Comparison of ENCODE assay signal across 9 cellular contexts in the genomic region with DNA sequence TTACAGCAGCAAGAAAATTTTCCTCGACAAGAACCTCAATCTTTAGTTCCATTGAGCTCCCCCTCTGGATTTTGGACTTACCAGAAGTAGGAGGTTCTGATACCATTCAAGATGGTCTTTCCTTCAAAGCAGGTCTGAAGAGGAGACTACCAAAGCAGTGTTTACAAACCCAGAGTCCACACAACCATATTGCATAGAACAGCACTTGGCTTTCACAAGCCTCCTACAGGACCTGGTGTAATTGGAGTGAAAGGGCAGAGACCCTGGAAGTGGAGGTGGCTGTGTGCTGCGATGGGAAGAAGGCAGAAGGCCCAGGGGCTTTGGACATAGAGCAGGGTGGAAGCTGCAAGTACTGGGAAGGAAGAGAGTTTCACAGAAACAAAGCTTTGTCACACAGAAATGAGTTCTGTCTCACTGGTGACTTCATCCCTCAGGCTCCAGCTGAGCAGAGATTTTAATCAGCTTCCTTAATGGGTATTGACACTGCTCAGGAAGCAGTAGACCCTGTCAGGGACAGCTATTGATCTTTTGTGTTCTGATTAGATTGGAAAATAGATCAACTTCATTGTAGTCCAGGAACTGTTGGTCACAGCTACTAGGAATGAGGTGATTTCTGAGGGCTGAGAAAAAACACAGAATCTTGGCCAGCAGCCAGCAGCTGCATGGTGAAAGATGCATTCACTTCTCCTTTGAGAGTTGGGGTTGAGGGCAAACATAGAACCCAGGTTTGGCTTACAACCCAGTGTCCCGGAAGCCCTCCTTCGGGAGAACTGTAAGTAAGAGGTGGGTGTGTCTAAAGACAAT.
A peak's percentile ranks its signal among the peaks of the same experiment; 100 is the strongest.
DNase-seq lines count a peak whose midpoint lies in the region; ATAC-seq and TF ChIP-seq lines count a peak whose summit lies in the region.
"Had no signal": no experiment of that assay in that cellular context is flagged by ENCODE, and none has a peak within 500 bp of the region (broad histone marks: within the 10 kb centered on the region; RNA-seq: fewer than 3 reads in every experiment).

No MANE protein-coding gene starts in this region.

- no peak overlapping the region for H3K4me3 Mint-ChIP-seq in effector memory CD8-positive, alpha-beta T cell

- peaks cover 5% of the 10 kb centered on the region for H3K36me3 Mint-ChIP-seq in effector memory CD8-positive, alpha-beta T cell (ENCODE audit: insufficient read depth)

- H3K27ac ChIP-seq in mesodermal cell (ENCODE audit: low read depth, low read length, severe bottlenecking): peak overlapping the region; percentile 98

- intact Hi-C loops in posterior vena cava (cut with DNase I): no loop called here

- no peaks in the 10 kb centered on the region for H3K9me3 Mint-ChIP-seq in effector memory CD8-positive, alpha-beta T cell

- DNase-seq in AG20443 (ENCODE audit: low spot score) (peak; percentile 24), KBM-7 (peak; percentile 26), astrocyte of the spinal cord (ENCODE audit: low read depth, low spot score) (peak; percentile 63), NCI-H748 treated with DMSO at 0.1 percent for 48 hours (lab: John Stamatoyannopoulos, UW) (no peak), posterior vena cava (ENCODE audit: low spot score) (no peak)
- no peak for DNase-seq in effector memory CD8-positive, alpha-beta T cell

- H3K4me3 ChIP-seq in astrocyte of the spinal cord (ENCODE audit: low read depth, low read length): no peak overlapping the region
- H3K4me3 ChIP-seq in mesodermal cell (ENCODE audit: extremely low read depth, insufficient read depth, low read length, poor library complexity, severe bottlenecking): no peak overlapping the region

- no peaks in the 10 kb centered on the region for H3K27me3 Mint-ChIP-seq in effector memory CD8-positive, alpha-beta T cell

- 60% methylated on average over 1 of the region's 4 CpGs; no CpG with 5 or more reads in 1 of the 2 experiments for WGBS in mesodermal cell (ENCODE audit: insufficient coverage in 2 of 2), 2 experiments

- ATAC-seq in effector memory CD8-positive, alpha-beta T cell (replicated peaks): no peak
- ATAC-seq in HG03039 (IDR thresholded peaks at IDR 0.05; ENCODE audit: unreplicated experiment): no peak
- ATAC-seq: left colon had no signal

- no peaks in the 10 kb centered on the region for H3K9me3 ChIP-seq in mesodermal cell (ENCODE audit: control insufficient read depth, low read length)

- H3K27ac Mint-ChIP-seq in effector memory CD8-positive, alpha-beta T cell: peak overlapping the region in 1 of 2 donors; percentile 76

- in situ Hi-C loops in KBM-7 (cut with MboI; ENCODE audit: low pct_unique_long_range_greater_than_20kb, low sequenced_read_pairs): no loop called here
- in situ Hi-C loops in astrocyte of the spinal cord (cut with HindIII; ENCODE audit: low sequenced_read_pairs): no loop called here

- H3K36me3 ChIP-seq in mesodermal cell (ENCODE audit: control insufficient read depth, insufficient read depth, low read length): no peaks in the 10 kb centered on the region

- H3K4me1 Mint-ChIP-seq in effector memory CD8-positive, alpha-beta T cell (ENCODE audit: low read depth in 2 of 2): peaks cover 0 to 5% of the 10 kb centered on the region in 2 donors

- H3K4me1 ChIP-seq in mesodermal cell (ENCODE audit: control insufficient read depth, insufficient read depth, low read length, poor library complexity, severe bottlenecking): peaks cover 79% of the 10 kb centered on the region

- no peak for TF ChIP-seq CTCF in astrocyte of the spinal cord (IDR thresholded peaks at IDR 0.05; ENCODE audit: low read depth, low read length)

Comparison
In these comparisons a context has a peak if more than half of its experiments do, and no peak if none do; other contexts are left out.
1. DNase-seq: peak in AG20443 (single experiment), KBM-7 (single experiment) and astrocyte of the spinal cord (single experiment); none in effector memory CD8-positive, alpha-beta T cell (0 of 3), NCI-H748 treated with DMSO at 0.1 percent for 48 hours (single experiment) and posterior vena cava (single experiment).